1 cellular context compared by ENCODE assay signal in genomic region chr9:112505607-112506006, GRCh38.
TF ChIP-seq lines count a peak whose summit lies in the region.

No MANE protein-coding gene starts in this region.

TF ChIP-seq in liver, 16 proteins besides CTCF, POLR2A, EP300 and RAD21 (continued from another document):
- TF ChIP-seq, protein P1, sequence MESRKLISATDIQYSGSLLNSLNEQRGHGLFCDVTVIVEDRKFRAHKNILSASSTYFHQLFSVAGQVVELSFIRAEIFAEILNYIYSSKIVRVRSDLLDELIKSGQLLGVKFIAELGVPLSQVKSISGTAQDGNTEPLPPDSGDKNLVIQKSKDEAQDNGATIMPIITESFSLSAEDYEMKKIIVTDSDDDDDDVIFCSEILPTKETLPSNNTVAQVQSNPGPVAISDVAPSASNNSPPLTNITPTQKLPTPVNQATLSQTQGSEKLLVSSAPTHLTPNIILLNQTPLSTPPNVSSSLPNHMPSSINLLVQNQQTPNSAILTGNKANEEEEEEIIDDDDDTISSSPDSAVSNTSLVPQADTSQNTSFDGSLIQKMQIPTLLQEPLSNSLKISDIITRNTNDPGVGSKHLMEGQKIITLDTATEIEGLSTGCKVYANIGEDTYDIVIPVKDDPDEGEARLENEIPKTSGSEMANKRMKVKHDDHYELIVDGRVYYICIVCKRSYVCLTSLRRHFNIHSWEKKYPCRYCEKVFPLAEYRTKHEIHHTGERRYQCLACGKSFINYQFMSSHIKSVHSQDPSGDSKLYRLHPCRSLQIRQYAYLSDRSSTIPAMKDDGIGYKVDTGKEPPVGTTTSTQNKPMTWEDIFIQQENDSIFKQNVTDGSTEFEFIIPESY (IDR thresholded peaks at IDR 0.05) = peak; percentile 17
- peak; percentile 70 for TF ChIP-seq FOXA1 (IDR thresholded peaks at IDR 0.05)
- TF ChIP-seq, protein P2, sequence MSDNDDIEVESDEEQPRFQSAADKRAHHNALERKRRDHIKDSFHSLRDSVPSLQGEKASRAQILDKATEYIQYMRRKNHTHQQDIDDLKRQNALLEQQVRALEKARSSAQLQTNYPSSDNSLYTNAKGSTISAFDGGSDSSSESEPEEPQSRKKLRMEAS (IDR thresholded peaks at IDR 0.05) = peak; percentile 14
- TF ChIP-seq JUND (IDR thresholded peaks at IDR 0.05) = peak in 1 of 2 donors; percentile 38
- TF ChIP-seq GABPA (IDR thresholded peaks at IDR 0.05 in 1 of 2, conservative IDR thresholded peaks at IDR 0.05 in 1 of 2) = no peak
- TF ChIP-seq TAF1 (conservative IDR thresholded peaks at IDR 0.05) = no peak
- peak in 1 of 2 donors; percentile 40 for TF ChIP-seq EGR1 (IDR thresholded peaks at IDR 0.05; ENCODE audit: low read depth in 2 of 2)
- TF ChIP-seq, protein P3, sequence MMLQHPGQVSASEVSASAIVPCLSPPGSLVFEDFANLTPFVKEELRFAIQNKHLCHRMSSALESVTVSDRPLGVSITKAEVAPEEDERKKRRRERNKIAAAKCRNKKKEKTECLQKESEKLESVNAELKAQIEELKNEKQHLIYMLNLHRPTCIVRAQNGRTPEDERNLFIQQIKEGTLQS (IDR thresholded peaks at IDR 0.05) = peak; percentile 15
- no peak for TF ChIP-seq YY1 (IDR thresholded peaks at IDR 0.05)
- peak; percentile 59 to 70 for TF ChIP-seq RXRA (IDR thresholded peaks at IDR 0.05)
- TF ChIP-seq HNF4G (IDR thresholded peaks at IDR 0.05) = peak; percentile 9
- TF ChIP-seq FOXA2 (IDR thresholded peaks at IDR 0.05) = peak; percentile 76
- TF ChIP-seq SP1 (IDR thresholded peaks at IDR 0.05) = peak; percentile 58
- TF ChIP-seq, protein P4, sequence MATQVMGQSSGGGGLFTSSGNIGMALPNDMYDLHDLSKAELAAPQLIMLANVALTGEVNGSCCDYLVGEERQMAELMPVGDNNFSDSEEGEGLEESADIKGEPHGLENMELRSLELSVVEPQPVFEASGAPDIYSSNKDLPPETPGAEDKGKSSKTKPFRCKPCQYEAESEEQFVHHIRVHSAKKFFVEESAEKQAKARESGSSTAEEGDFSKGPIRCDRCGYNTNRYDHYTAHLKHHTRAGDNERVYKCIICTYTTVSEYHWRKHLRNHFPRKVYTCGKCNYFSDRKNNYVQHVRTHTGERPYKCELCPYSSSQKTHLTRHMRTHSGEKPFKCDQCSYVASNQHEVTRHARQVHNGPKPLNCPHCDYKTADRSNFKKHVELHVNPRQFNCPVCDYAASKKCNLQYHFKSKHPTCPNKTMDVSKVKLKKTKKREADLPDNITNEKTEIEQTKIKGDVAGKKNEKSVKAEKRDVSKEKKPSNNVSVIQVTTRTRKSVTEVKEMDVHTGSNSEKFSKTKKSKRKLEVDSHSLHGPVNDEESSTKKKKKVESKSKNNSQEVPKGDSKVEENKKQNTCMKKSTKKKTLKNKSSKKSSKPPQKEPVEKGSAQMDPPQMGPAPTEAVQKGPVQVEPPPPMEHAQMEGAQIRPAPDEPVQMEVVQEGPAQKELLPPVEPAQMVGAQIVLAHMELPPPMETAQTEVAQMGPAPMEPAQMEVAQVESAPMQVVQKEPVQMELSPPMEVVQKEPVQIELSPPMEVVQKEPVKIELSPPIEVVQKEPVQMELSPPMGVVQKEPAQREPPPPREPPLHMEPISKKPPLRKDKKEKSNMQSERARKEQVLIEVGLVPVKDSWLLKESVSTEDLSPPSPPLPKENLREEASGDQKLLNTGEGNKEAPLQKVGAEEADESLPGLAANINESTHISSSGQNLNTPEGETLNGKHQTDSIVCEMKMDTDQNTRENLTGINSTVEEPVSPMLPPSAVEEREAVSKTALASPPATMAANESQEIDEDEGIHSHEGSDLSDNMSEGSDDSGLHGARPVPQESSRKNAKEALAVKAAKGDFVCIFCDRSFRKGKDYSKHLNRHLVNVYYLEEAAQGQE (IDR thresholded peaks at IDR 0.05) = no peak
- TF ChIP-seq NR2F2 (IDR thresholded peaks at IDR 0.05) = no peak
